In the genomic region with DNA sequence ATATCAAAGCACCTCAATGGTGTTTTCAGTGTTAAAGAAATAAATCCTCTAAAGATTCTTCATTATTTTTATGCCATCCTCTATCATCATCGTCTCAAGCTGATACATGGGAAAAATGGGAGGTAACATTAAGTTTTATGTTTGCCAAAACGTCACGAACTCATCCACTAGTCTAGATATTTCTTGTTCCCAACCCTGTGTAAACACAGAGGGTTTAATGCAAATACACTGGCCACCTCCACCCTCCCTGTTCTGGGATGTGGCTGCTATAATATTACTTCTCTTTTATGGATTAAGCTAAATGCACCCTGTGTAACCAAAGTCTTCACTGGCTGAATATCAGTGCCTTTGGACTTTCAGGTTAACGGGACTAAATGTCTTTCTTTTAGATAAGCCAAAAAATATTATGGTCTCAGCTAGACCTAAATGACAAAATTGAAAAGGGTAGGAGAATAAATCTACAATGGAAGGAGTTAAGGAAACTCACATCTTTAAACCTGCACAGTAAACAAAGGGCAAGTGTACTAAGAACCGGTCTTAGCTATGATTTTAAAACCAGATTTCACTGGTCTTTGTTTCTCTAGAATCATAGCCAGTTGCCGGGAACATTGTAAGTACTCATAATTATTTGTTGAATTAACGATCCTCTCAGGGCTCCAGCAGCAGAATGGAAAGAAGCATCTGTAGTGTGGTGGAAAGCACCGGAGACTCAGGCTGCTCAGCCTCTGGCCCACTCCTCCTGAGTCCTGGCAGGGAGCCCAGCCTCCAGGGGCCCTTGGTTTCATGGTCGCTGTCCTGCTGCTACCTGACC, we compare ENCODE assay signal across 11 cellular contexts.
DNase-seq lines count a peak whose midpoint lies in the region; ATAC-seq and TF ChIP-seq lines count a peak whose summit lies in the region.
"Had no signal": no experiment of that assay in that cellular context is flagged by ENCODE, and none has a peak within 500 bp of the region (broad histone marks: within the 10 kb centered on the region; RNA-seq: fewer than 3 reads in every experiment).

No MANE protein-coding gene starts in this region.

- H3K36me3 ChIP-seq in esophagus muscularis mucosa (no peaks in the 10 kb centered on the region), gastrocnemius medialis (no peaks in the 10 kb centered on the region)

- in situ Hi-C loops in gastrocnemius medialis (cut with MboI; ENCODE audit: low sequenced_read_pairs in 4 of 4): no loop called here

- H3K9me3 ChIP-seq in esophagus muscularis mucosa (no peaks in the 10 kb centered on the region), gastrocnemius medialis (no peaks in the 10 kb centered on the region)

- WGBS in esophagus muscularis mucosa: 39% methylated on average over 9 of the region's 9 CpGs

- peak overlapping the region; percentile 73 to 82 (median 76) for H3K27ac ChIP-seq in esophagus muscularis mucosa (replicated peaks in 1 of 4)
- peak overlapping the region; percentile 53 to 72 (median 64) for H3K27ac ChIP-seq in gastrocnemius medialis

- no peaks in the 10 kb centered on the region for H3K27me3 ChIP-seq in esophagus muscularis mucosa
- no peaks in the 10 kb centered on the region for H3K27me3 ChIP-seq in gastrocnemius medialis

- H3K4me1 ChIP-seq in esophagus muscularis mucosa (peaks cover 19 to 34% (median 30%) of the 10 kb centered on the region in 4 donors), gastrocnemius medialis (peaks cover 18 to 20% of the 10 kb centered on the region in 2 donors)

- TF ChIP-seq EP300 in esophagus muscularis mucosa (IDR thresholded peaks at IDR 0.05): no peak

- TF ChIP-seq POLR2A in esophagus muscularis mucosa (IDR thresholded peaks at IDR 0.05; ENCODE audit: low read depth) (no peak), gastrocnemius medialis (IDR thresholded peaks at IDR 0.05) (no peak)

- H3K4me3 ChIP-seq in esophagus muscularis mucosa (no peak overlapping the region), gastrocnemius medialis (no peak overlapping the region)

- DNase-seq in NCI-H1105 (lab: John Stamatoyannopoulos, UW): peak; percentile 82
- peak; percentile 88 for DNase-seq in NCI-H526 treated with DMSO at 0.1 percent for 48 hours (lab: John Stamatoyannopoulos, UW)
- DNase-seq in esophagus muscularis mucosa (ENCODE audit: extremely low spot score): no peak
- DNase-seq in gastrocnemius medialis: no peak
- no peak for DNase-seq in T-helper 2 cell
- no peak for DNase-seq in HCEC 1CT
- no peak for DNase-seq in AML-193 (lab: John Stamatoyannopoulos, UW)
- DNase-seq in activated CD4-positive, alpha-beta T cell treated with anti-CD3 and anti-CD28 coated beads for 4 hours: no peak
- DNase-seq: activated CD4-positive, alpha-beta memory T cell treated with anti-CD3 and anti-CD28 coated beads for 36 hours; activated naive CD8-positive, alpha-beta T cell treated with anti-CD3 and anti-CD28 coated beads, Interleukin-2, amount 10 ng/mL, durations not matched to agents 7 days and 5 days; MV-4-11 had no signal

- intact Hi-C loops in esophagus muscularis mucosa (cut with DNase I) (no loop called here), gastrocnemius medialis (cut with DNase I; ENCODE audit: low total_unique reads) (no loop called here)

- TF ChIP-seq CTCF in esophagus muscularis mucosa (IDR thresholded peaks at IDR 0.05) (no peak), gastrocnemius medialis (IDR thresholded peaks at IDR 0.05 in 4 of 5, conservative IDR thresholded peaks at IDR 0.05 in 1 of 5) (no peak)

- no peak for ATAC-seq in gastrocnemius medialis

Comparison
In these comparisons a context has a peak if more than half of its experiments do, and no peak if none do; other contexts are left out.
1. DNase-seq: peak in NCI-H1105 (single experiment) and NCI-H526 treated with DMSO at 0.1 percent for 48 hours (single experiment); none in esophagus muscularis mucosa (single experiment), gastrocnemius medialis (0 of 2), T-helper 2 cell (0 of 5), HCEC 1CT (single experiment), AML-193 (0 of 2) and activated CD4-positive, alpha-beta T cell treated with anti-CD3 and anti-CD28 coated beads for 4 hours (0 of 2).